Comparison of ENCODE assay signal across 8 cellular contexts in the genomic region with DNA sequence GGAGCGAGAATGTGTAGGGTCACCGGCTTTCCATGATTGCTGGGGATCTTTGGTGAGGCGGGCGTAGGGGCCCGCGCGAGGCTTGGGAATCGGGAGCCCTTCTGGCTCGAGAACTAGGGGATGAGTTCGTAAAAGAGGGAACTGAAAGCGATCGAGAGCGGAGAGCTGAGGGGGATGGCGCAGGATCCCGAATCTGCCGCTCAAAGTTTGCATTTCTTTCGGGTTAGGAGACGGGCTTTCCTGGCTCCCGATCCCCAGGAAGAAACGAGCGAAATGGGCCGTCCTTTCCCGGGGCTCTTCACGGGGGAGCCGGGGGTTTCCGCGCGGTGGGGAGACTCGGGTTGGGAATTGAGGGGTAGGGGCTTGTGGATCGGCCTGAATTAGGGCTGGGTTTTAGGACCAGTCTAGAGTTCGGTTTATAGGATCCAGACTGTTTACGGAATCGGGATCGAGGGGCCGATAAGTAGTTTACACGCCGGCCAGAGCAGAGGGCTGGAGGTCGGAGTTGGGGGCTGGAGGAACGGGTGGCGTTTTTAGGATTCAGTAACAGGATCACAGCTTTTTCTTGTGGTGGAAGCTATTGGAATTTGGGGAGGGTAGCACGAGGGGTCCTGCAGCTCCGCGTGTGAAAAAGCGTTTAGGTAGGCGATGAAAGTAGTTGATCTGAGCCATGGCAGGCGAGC. TPM values are rescaled to one million over a fixed set of nuclear protein-coding genes. Genes with fewer than 3 reads are reported as not detected.
DNase-seq lines count a peak whose midpoint lies in the region; ATAC-seq and TF ChIP-seq lines count a peak whose summit lies in the region.

No MANE protein-coding gene starts in this region.

- DNase-seq in EH (ENCODE audit: low read depth) (peak; percentile 23), KBM-7 (peak; percentile 31), cerebellum (ENCODE audit: low spot score) (peak; percentile 23), mesendoderm (peak; percentile 59), uterus (no peak), NCI-H1436 treated with DMSO at 0.1 percent for 48 hours (lab: John Stamatoyannopoulos, UW) (no peak)

- in situ Hi-C loops in KBM-7 (cut with MboI; ENCODE audit: low pct_unique_long_range_greater_than_20kb, low sequenced_read_pairs), result no loop called here

- no peaks in the 10 kb centered on the region for H3K79me1 ChIP-seq in mesendoderm (ENCODE audit: low read length)

- no peak for TF ChIP-seq POLR2A in uterus (IDR thresholded peaks at IDR 0.05)

- no peak for TF ChIP-seq CTCF in uterus (IDR thresholded peaks at IDR 0.05)

- no peak overlapping the region for H2BK15ac ChIP-seq in mesendoderm (replicated peaks; ENCODE audit: low read depth)

- H2BK120ac ChIP-seq in mesendoderm (ENCODE audit: low read depth, low read length), result no peak overlapping the region

- H3K56ac ChIP-seq in mesendoderm (ENCODE audit: low read length), result peak overlapping the region; percentile 89

- H4K5ac ChIP-seq in mesendoderm (ENCODE audit: low read length), result no peak overlapping the region

- H3K4me1 ChIP-seq in mesendoderm (ENCODE audit: control insufficient read depth, low read depth, low read length) (peaks cover 25% of the 10 kb centered on the region), uterus (no peaks in the 10 kb centered on the region)

- no CpG with 5 or more reads among the region's 46 CpGs for WGBS in mesendoderm (ENCODE audit: extremely low coverage, insufficient coverage, low lambda C conversion rate)

- H3K27ac ChIP-seq in mesendoderm (ENCODE audit: low read depth, low read length) (no peak overlapping the region), uterus (peak overlapping the region; percentile 79 to 91)

- H3K9ac ChIP-seq in mesendoderm (ENCODE audit: low read length), result peak overlapping the region; percentile 78

- H4K8ac ChIP-seq in mesendoderm (ENCODE audit: low read depth, low read length), result peak overlapping the region; percentile 90

- H3K4ac ChIP-seq in mesendoderm (ENCODE audit: low read depth, low read length), result no peak overlapping the region

- H3K27me3 ChIP-seq in mesendoderm (ENCODE audit: insufficient read depth, low read length, poor library complexity) (no peaks in the 10 kb centered on the region), uterus (no peaks in the 10 kb centered on the region)

- ATAC-seq in HG02798 (IDR thresholded peaks at IDR 0.05; ENCODE audit: poor library complexity, unreplicated experiment) (no peak), GM19397 (IDR thresholded peaks at IDR 0.05; ENCODE audit: unreplicated experiment) (no peak)

- peak overlapping the region; percentile 78 for H3K18ac ChIP-seq in mesendoderm (ENCODE audit: low read length)

- intact Hi-C loops in uterus (cut with DNase I; ENCODE audit: low total_unique reads), result loop anchor here (5.0 kb wide), 1 partner anchor 181 kb away; no protein-coding TSS in a partner anchor

- no peaks in the 10 kb centered on the region for H3K79me2 ChIP-seq in mesendoderm (ENCODE audit: control insufficient read depth, insufficient read depth, low read length)

- H3K36me3 ChIP-seq in mesendoderm (ENCODE audit: control insufficient read depth, insufficient read depth, low read length) (no peaks in the 10 kb centered on the region), uterus (no peaks in the 10 kb centered on the region)

- no peak overlapping the region for H2BK5ac ChIP-seq in mesendoderm (ENCODE audit: low read length)

- H3K4me3 ChIP-seq in mesendoderm (ENCODE audit: low read length), result peak overlapping the region; percentile 52
- H3K4me3 ChIP-seq in uterus, result peak overlapping the region; percentile 55 to 83

- H2AK5ac ChIP-seq in mesendoderm (ENCODE audit: low read length), result no peak overlapping the region

- H3K9me3 ChIP-seq in uterus, result no peaks in the 10 kb centered on the region

- H3K23ac ChIP-seq in mesendoderm (ENCODE audit: low read length), result peak overlapping the region; percentile 66

- H3K4me2 ChIP-seq in mesendoderm (ENCODE audit: low read length), result peak overlapping the region; percentile 89

RNA-seq across cellular contexts. Expression of gene PKNOX2, which starts 1.3 kb away (rescaled TPM):
- 6.4 TPM for total RNA-seq in cerebellum
- polyA plus RNA-seq in mesendoderm (2013, experiment 1 of 2), result 0.46 TPM
- 0.59 TPM for polyA plus RNA-seq in mesendoderm (2013, experiment 2 of 2)
- 10 to 100 TPM in 1 of 4 donors, 1 to 10 TPM in 2, under 1 TPM in 1; 0.29 to 22.7 (median 3.3) TPM for total RNA-seq in uterus

RNA-seq across cellular contexts. Expression of gene TMEM218, which starts 54.4 kb away (rescaled TPM):
- total RNA-seq in cerebellum (22.0 TPM), uterus (10 to 100 TPM in 2 of 4 donors, 1 to 10 TPM in 2; 3.2 to 45.9 (median 12.0) TPM)
- polyA plus RNA-seq in mesendoderm (2013, experiment 1 of 2), result 9.3 TPM
- polyA plus RNA-seq in mesendoderm (2013, experiment 2 of 2), result 9.7 TPM

Comparison
In these comparisons a context has a peak if more than half of its experiments do, and no peak if none do; other contexts are left out.
1. DNase-seq: peak in EH (single experiment), KBM-7 (single experiment), cerebellum (single experiment) and mesendoderm (single experiment); none in uterus (0 of 2) and NCI-H1436 treated with DMSO at 0.1 percent for 48 hours (single experiment).